13 cellular contexts compared by ENCODE assay signal in the genomic region with DNA sequence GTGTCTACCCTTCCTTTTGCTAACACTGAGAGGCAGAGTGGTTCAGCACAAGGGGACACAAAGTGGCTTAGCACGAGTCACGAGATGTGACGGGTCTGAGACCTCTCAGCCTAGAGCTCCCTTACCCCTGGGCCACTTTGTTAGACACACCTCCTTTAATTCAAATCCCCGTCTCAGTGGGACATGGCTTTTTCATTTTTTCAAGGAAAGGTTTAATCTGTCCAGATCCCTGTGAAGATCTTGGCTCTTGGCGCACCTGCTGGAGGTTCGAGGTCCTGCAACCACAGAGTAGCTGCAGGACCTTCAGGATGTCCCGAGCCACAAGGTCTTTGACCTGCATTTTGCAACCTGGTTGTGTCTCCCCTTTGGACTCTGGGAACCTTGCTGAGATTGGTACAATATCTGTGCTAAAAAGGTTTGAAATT. TPM values are rescaled to one million over a fixed set of nuclear protein-coding genes. Genes with fewer than 3 reads are reported as not detected.
DNase-seq lines count a peak whose midpoint lies in the region; ATAC-seq, FAIRE-seq and TF ChIP-seq lines count a peak whose summit lies in the region.
"Had no signal": no experiment of that assay in that cellular context is flagged by ENCODE, and none has a peak within 500 bp of the region (broad histone marks: within the 10 kb centered on the region; RNA-seq: fewer than 3 reads in every experiment).

No MANE protein-coding gene starts in this region.

- DNase-seq in CD14-positive monocyte (ENCODE audit: low spot score) (no peak), bronchial epithelial cell (ENCODE audit: low read depth) (no peak), neural progenitor cell (ENCODE audit: low spot score) (peak; percentile 33), NCI-H345 treated with DMSO at 0.1 percent for 48 hours (lab: John Stamatoyannopoulos, UW; ENCODE audit: unreplicated experiment) (no peak), LoVo (ENCODE audit: low spot score) (no peak)
- DNase-seq: CD8-positive, alpha-beta memory T cell; foreskin melanocyte; MG63; NCI-H526 treated with DMSO at 0.1 percent for 48 hours had no signal

- no peaks in the 10 kb centered on the region for H3K9me3 ChIP-seq in neural progenitor cell (ENCODE audit: low read depth)
- H3K9me3 ChIP-seq: MG63 had no signal

- H3K27me3 ChIP-seq in bronchial epithelial cell (ENCODE audit: control insufficient read depth, insufficient read depth, low read length) (no peaks in the 10 kb centered on the region), neural progenitor cell (no peaks in the 10 kb centered on the region)
- H3K27me3 ChIP-seq: MG63 had no signal

- no peak overlapping the region for H3K27ac ChIP-seq in neural progenitor cell

- TF ChIP-seq EP300 in Ishikawa (IDR thresholded peaks at IDR 0.05; ENCODE audit: borderline replicate concordance), result no peak

- H3K27me3 Mint-ChIP-seq in CD14-positive monocyte (ENCODE audit: low read depth in 3 of 3) (no peaks in the 10 kb centered on the region), neural progenitor cell (ENCODE audit: insufficient read depth, low read depth) (no peaks in the 10 kb centered on the region)
- H3K27me3 Mint-ChIP-seq: stimulated activated naive CD8-positive, alpha-beta T cell treated with anti-CD3 and anti-CD28 coated beads, Interleukin-15, Interleukin-2, amounts not matched to agents 100 ng/mL and 50 ng/mL, for 24 hours had no signal

- peak; percentile 40 for TF ChIP-seq RAD21 in Ishikawa (IDR thresholded peaks at IDR 0.05; ENCODE audit: low read depth)

- H3K36me3 Mint-ChIP-seq in CD14-positive monocyte, result peaks cover 36 to 42% of the 10 kb centered on the region in 2 donors
- H3K36me3 Mint-ChIP-seq in neural progenitor cell, result peaks cover 11% of the 10 kb centered on the region

- no peak overlapping the region for H3K9ac ChIP-seq in neural progenitor cell

- H3K4me1 Mint-ChIP-seq in CD14-positive monocyte (peaks cover 4% of the 10 kb centered on the region), neural progenitor cell (peaks cover 34% of the 10 kb centered on the region)

- H3K4me1 ChIP-seq in neural progenitor cell, result peaks cover 11% of the 10 kb centered on the region

- H3K36me3 ChIP-seq in bronchial epithelial cell (ENCODE audit: control insufficient read depth, insufficient read depth, low read length) (no peaks in the 10 kb centered on the region), neural progenitor cell (no peaks in the 10 kb centered on the region)

- H3K27ac Mint-ChIP-seq in CD14-positive monocyte, result no peak overlapping the region
- no peak overlapping the region for H3K27ac Mint-ChIP-seq in neural progenitor cell
- H3K27ac Mint-ChIP-seq: stimulated activated naive CD8-positive, alpha-beta T cell treated with anti-CD3 and anti-CD28 coated beads, Interleukin-15, Interleukin-2, amounts not matched to agents 100 ng/mL and 50 ng/mL, for 24 hours had no signal

- H2AFZ ChIP-seq in neural progenitor cell (replicated peaks), result no peak overlapping the region

- H3K9me3 Mint-ChIP-seq in CD14-positive monocyte, result peaks cover 0 to 3% (median 0%) of the 10 kb centered on the region in 7 donors
- no peaks in the 10 kb centered on the region for H3K9me3 Mint-ChIP-seq in neural progenitor cell
- H3K9me3 Mint-ChIP-seq: CD8-positive, alpha-beta memory T cell; stimulated activated naive CD8-positive, alpha-beta T cell treated with anti-CD3 and anti-CD28 coated beads, Interleukin-15, Interleukin-2, amounts not matched to agents 100 ng/mL and 50 ng/mL, for 24 hours had no signal

- peaks cover 33% of the 10 kb centered on the region for H4K20me1 ChIP-seq in neural progenitor cell (ENCODE audit: low read depth)

- H3K79me2 ChIP-seq in neural progenitor cell (ENCODE audit: low read depth), result peaks cover 47% of the 10 kb centered on the region

- no peak overlapping the region for H3K4me2 ChIP-seq in neural progenitor cell

- H3K4me3 Mint-ChIP-seq in CD14-positive monocyte (no peak overlapping the region), neural progenitor cell (no peak overlapping the region)
- H3K4me3 Mint-ChIP-seq: CD8-positive, alpha-beta memory T cell; stimulated activated naive CD8-positive, alpha-beta T cell treated with anti-CD3 and anti-CD28 coated beads, Interleukin-15, Interleukin-2, amounts not matched to agents 100 ng/mL and 50 ng/mL, for 24 hours had no signal

- peak; percentile 31 for TF ChIP-seq CTCF in CD14-positive monocyte (IDR thresholded peaks at IDR 0.05)
- TF ChIP-seq CTCF in bronchial epithelial cell (IDR thresholded peaks at IDR 0.05; ENCODE audit: insufficient read depth, low read length, severe bottlenecking), result peak; percentile 18
- peak; percentile 40 for TF ChIP-seq CTCF in neural progenitor cell (IDR thresholded peaks at IDR 0.05)

- intact Hi-C loops in CD14-positive monocyte (cut with micrococcal nuclease), result no loop called here

- peaks cover 23% of the 10 kb centered on the region for H3F3A ChIP-seq in neural progenitor cell (ENCODE audit: low read depth)

- no peak overlapping the region for H3K4me3 ChIP-seq in bronchial epithelial cell (ENCODE audit: low read depth, low read length)
- H3K4me3 ChIP-seq in neural progenitor cell, result no peak overlapping the region
- H3K4me3 ChIP-seq: MG63 had no signal

- ATAC-seq in GM19463 (IDR thresholded peaks at IDR 0.05; ENCODE audit: unreplicated experiment), result no peak
- no peak for ATAC-seq in GM21619 (IDR thresholded peaks at IDR 0.05; ENCODE audit: unreplicated experiment)

- no peak for FAIRE-seq in bronchial epithelial cell (lab: Jason Lieb, UNC)

TF ChIP-seq in Ishikawa, 13 proteins besides CTCF, POLR2A, EP300 and RAD21:
- TF ChIP-seq REST (IDR thresholded peaks at IDR 0.05; ENCODE audit: low read depth) (no peak), CEBPB (IDR thresholded peaks at IDR 0.05) (no peak), ZBTB7A (IDR thresholded peaks at IDR 0.05; ENCODE audit: low read depth) (no peak), FOXM1 (IDR thresholded peaks at IDR 0.05; ENCODE audit: borderline replicate concordance, low read depth) (no peak), TAF1 (IDR thresholded peaks at IDR 0.05; ENCODE audit: low read depth) (no peak), CREB1 (IDR thresholded peaks at IDR 0.05; ENCODE audit: low read depth) (no peak), TEAD4 (IDR thresholded peaks at IDR 0.05) (no peak), EGR1 (IDR thresholded peaks at IDR 0.05) (no peak), MAX (IDR thresholded peaks at IDR 0.05) (no peak), YY1 (IDR thresholded peaks at IDR 0.05; ENCODE audit: low read depth) (no peak), TCF12 (IDR thresholded peaks at IDR 0.05; ENCODE audit: low read depth) (no peak), NFIC (IDR thresholded peaks at IDR 0.05) (no peak)
- TF ChIP-seq, protein P1, sequence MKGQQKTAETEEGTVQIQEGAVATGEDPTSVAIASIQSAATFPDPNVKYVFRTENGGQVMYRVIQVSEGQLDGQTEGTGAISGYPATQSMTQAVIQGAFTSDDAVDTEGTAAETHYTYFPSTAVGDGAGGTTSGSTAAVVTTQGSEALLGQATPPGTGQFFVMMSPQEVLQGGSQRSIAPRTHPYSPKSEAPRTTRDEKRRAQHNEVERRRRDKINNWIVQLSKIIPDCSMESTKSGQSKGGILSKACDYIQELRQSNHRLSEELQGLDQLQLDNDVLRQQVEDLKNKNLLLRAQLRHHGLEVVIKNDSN (IDR thresholded peaks at IDR 0.05), result no peak

RNA-seq across cellular contexts. Expression of gene LPP, which starts 52.0 kb away (rescaled TPM):
- polyA plus RNA-seq in CD14-positive monocyte, result 10 to 100 TPM; 15.3 to 23.2 TPM
- total RNA-seq in bronchial epithelial cell (14.2 and 19.5 TPM in 2 replicates), neural progenitor cell (ENCODE audit: low replicate concordance) (18.9 and 27.4 TPM in 2 replicates)
